In genomic region chr18:40866013-40866644, GRCh38 we compare ENCODE assay signal across 17 cellular contexts.
DNase-seq lines count a peak whose midpoint lies in the region; ATAC-seq, FAIRE-seq and TF ChIP-seq lines count a peak whose summit lies in the region.
"Had no signal": no experiment of that assay in that cellular context is flagged by ENCODE, and none has a peak within 500 bp of the region (broad histone marks: within the 10 kb centered on the region; RNA-seq: fewer than 3 reads in every experiment).

No MANE protein-coding gene starts in this region.

- POLR2A ChIA-PET in SK-N-SH (lab: Yijun Ruan, JAX): no interaction called here

- no peak overlapping the region; a peak in 2 of 4 replicates for H3K27ac ChIP-seq in SK-N-SH (ENCODE audit: low read depth in 2 of 2, low read length in 1 of 2)
- H3K27ac ChIP-seq: left ventricle myocardium inferior, neutrophil had no signal

- TF ChIP-seq EP300 in SK-N-SH (IDR thresholded peaks at IDR 0.05; ENCODE audit: borderline replicate concordance in 1 of 2, low read depth in 1 of 2, low read length in 1 of 2): no peak

- H4K20me1 ChIP-seq in SK-N-SH (ENCODE audit: insufficient read depth): no peaks in the 10 kb centered on the region

- DNase-seq in NCI-H1105 (lab: John Stamatoyannopoulos, UW) (peak; percentile 18), NCI-H1105 treated with DMSO at 0.1 percent for 48 hours (lab: John Stamatoyannopoulos, UW) (no peak), HTR-8/SVneo (ENCODE audit: insufficient read length, low spot score) (peak; percentile 3), SHP77 (lab: John Stamatoyannopoulos, UW) (peak; percentile 3 to 9), kidney tubule cell (ENCODE audit: low spot score) (peak; percentile 23), SK-N-SH (no peak), NCI-H1048 (lab: John Stamatoyannopoulos, UW) (no peak)
- DNase-seq in stimulated activated naive CD8-positive, alpha-beta T cell treated with anti-CD3 and anti-CD28 coated beads, Interleukin-15, Interleukin-2, amounts not matched to agents 100 U/mL and 50 U/mL, for 24 hours: no peak
- DNase-seq: ACHN; activated CD4-positive, alpha-beta T cell treated with anti-CD3 and anti-CD28 coated beads for 1 hour; foreskin melanocyte; GF-D8; HFFc6; left ventricle myocardium inferior; NCI-H1694 treated with DMSO at 0.1 percent for 48 hours; stimulated activated naive CD4-positive, alpha-beta T cell treated with Interleukin-2 at 50 U/mL for 16 hours had no signal

- no peak overlapping the region for H3K4me3 ChIP-seq in SK-N-SH (ENCODE audit: low read depth in 2 of 2, low read length in 1 of 2)
- H3K4me3 ChIP-seq: left ventricle myocardium inferior had no signal

- no peak for ATAC-seq in stimulated activated naive CD8-positive, alpha-beta T cell treated with anti-CD3 and anti-CD28 coated beads, Interleukin-15, Interleukin-2, amounts not matched to agents 100 U/mL and 50 U/mL, for 24 hours

- H3K9ac ChIP-seq in SK-N-SH: no peak overlapping the region

- no peak for TF ChIP-seq CTCF in SK-N-SH (IDR thresholded peaks at IDR 0.05)

- H3K4me1 ChIP-seq in SK-N-SH (ENCODE audit: control insufficient read depth in 1 of 2, insufficient read depth in 2 of 2, low read depth in 1 of 2, low read length in 1 of 2): peaks cover 0 to 12% of the 10 kb centered on the region in 2 experiments; a peak in 3 of 4 replicates
- H3K4me1 ChIP-seq: left ventricle myocardium inferior had no signal

- WGBS in SK-N-SH (ENCODE audit: low lambda C conversion rate): 78% methylated on average over 5 of the region's 5 CpGs

- no peaks in the 10 kb centered on the region for H3K27me3 ChIP-seq in SK-N-SH (ENCODE audit: insufficient read depth)
- H3K27me3 ChIP-seq: neutrophil had no signal

- peaks cover 25% of the 10 kb centered on the region for H3F3A ChIP-seq in SK-N-SH (replicated peaks; ENCODE audit: insufficient read depth)

- no peaks in the 10 kb centered on the region for H3K9me2 ChIP-seq in SK-N-SH

- no peak for FAIRE-seq in HTR-8/SVneo (lab: Jason Lieb, UNC)

- no peaks in the 10 kb centered on the region for H3K9me3 ChIP-seq in SK-N-SH
- H3K9me3 ChIP-seq: neutrophil had no signal

- H3K79me2 ChIP-seq in SK-N-SH (ENCODE audit: insufficient read depth): no peaks in the 10 kb centered on the region

- H3K4me2 ChIP-seq in SK-N-SH: no peak overlapping the region

- H3K36me3 ChIP-seq in SK-N-SH (replicated peaks in 1 of 2; ENCODE audit: control insufficient read depth in 1 of 2, insufficient read depth in 2 of 2, low read length in 1 of 2): no peaks in the 10 kb centered on the region
- H3K36me3 ChIP-seq: left ventricle myocardium inferior, neutrophil had no signal

- TF ChIP-seq RAD21 in SK-N-SH (IDR thresholded peaks at IDR 0.05; ENCODE audit: low read length): no peak

- CTCF ChIA-PET in SK-N-SH (lab: Yijun Ruan, JAX): no interaction called here

- no peak overlapping the region for H2AFZ ChIP-seq in SK-N-SH (ENCODE audit: low read depth)

TF ChIP-seq in SK-N-SH, 30 proteins besides CTCF, POLR2A, EP300 and RAD21:
- TF ChIP-seq GABPA (IDR thresholded peaks at IDR 0.05; ENCODE audit: low read depth) (no peak), TEAD4 (IDR thresholded peaks at IDR 0.05; ENCODE audit: borderline replicate concordance, insufficient read depth) (no peak)
TF ChIP-seq in SK-N-SH: peak in this region for 0.

Comparison
In these comparisons a context has a peak if more than half of its experiments do, and no peak if none do; other contexts are left out.
1. DNase-seq: peak in NCI-H1105 (single experiment), HTR-8/SVneo (single experiment), SHP77 (2 of 2) and kidney tubule cell (single experiment); none in NCI-H1105 treated with DMSO at 0.1 percent for 48 hours (single experiment), SK-N-SH (single experiment), NCI-H1048 (single experiment) and stimulated activated naive CD8-positive, alpha-beta T cell treated with anti-CD3 and anti-CD28 coated beads, Interleukin-15, Interleukin-2, amounts not matched to agents 100 U/mL and 50 U/mL, for 24 hours (single experiment).